In genomic region chr1:235011064-235011598, GRCh38 we compare ENCODE assay signal across 9 cellular contexts.
DNase-seq lines count a peak whose midpoint lies in the region; FAIRE-seq and TF ChIP-seq lines count a peak whose summit lies in the region.
"Had no signal": no experiment of that assay in that cellular context is flagged by ENCODE, and none has a peak within 500 bp of the region (broad histone marks: within the 10 kb centered on the region; RNA-seq: fewer than 3 reads in every experiment).

No MANE protein-coding gene starts in this region.

- no peaks in the 10 kb centered on the region for H3K36me3 ChIP-seq in brain microvascular endothelial cell (replicated peaks)
- no peaks in the 10 kb centered on the region for H3K36me3 ChIP-seq in thyroid gland
- H3K36me3 ChIP-seq in hepatocyte (replicated peaks; ENCODE audit: insufficient read depth, low read depth), result no peaks in the 10 kb centered on the region
- H3K36me3 ChIP-seq: colonic mucosa had no signal

- H3K9me3 ChIP-seq in thyroid gland (no peaks in the 10 kb centered on the region), hepatocyte (ENCODE audit: low read depth) (no peaks in the 10 kb centered on the region)
- H3K9me3 ChIP-seq: colonic mucosa had no signal

- in situ Hi-C loops in brain microvascular endothelial cell (cut with HindIII; ENCODE audit: low pct_ligation_motif_present, low sequenced_read_pairs), result no loop called here

- H3K27me3 ChIP-seq in brain microvascular endothelial cell (replicated peaks), result no peaks in the 10 kb centered on the region
- no peaks in the 10 kb centered on the region for H3K27me3 ChIP-seq in thyroid gland
- H3K27me3 ChIP-seq in hepatocyte, result no peaks in the 10 kb centered on the region
- H3K27me3 ChIP-seq: colonic mucosa had no signal

- H3K4me3 ChIP-seq in GM12864 (ENCODE audit: low read depth, low read length) (no peak overlapping the region), brain microvascular endothelial cell (ENCODE audit: low read depth, low read length) (no peak overlapping the region), thyroid gland (replicated peaks in 1 of 3) (no peak overlapping the region), hepatocyte (no peak overlapping the region)
- H3K4me3 ChIP-seq: colonic mucosa had no signal

- no peak overlapping the region for H2AFZ ChIP-seq in hepatocyte

- H3K79me2 ChIP-seq in hepatocyte, result no peaks in the 10 kb centered on the region

- H3K27ac ChIP-seq in brain microvascular endothelial cell, result peak overlapping the region; percentile 74
- no peak overlapping the region for H3K27ac ChIP-seq in thyroid gland
- H3K27ac ChIP-seq in hepatocyte, result no peak overlapping the region

- no peak overlapping the region for H3K4me2 ChIP-seq in hepatocyte

- no peaks in the 10 kb centered on the region for H3K9me2 ChIP-seq in hepatocyte (replicated peaks; ENCODE audit: insufficient read depth)

- H4K20me1 ChIP-seq in hepatocyte (ENCODE audit: insufficient read depth, poor library complexity, severe bottlenecking), result no peaks in the 10 kb centered on the region

- no peak for FAIRE-seq in frontal cortex (lab: Jason Lieb, UNC)

- intact Hi-C loops in thyroid gland (cut with DNase I), result no loop called here

- TF ChIP-seq POLR2A in thyroid gland (IDR thresholded peaks at IDR 0.05), result no peak

- 69 to 81% methylated on average over 7 of the region's 7 CpGs for WGBS in thyroid gland, 2 donors
- WGBS in hepatocyte (ENCODE audit: low lambda C conversion rate, missing lambda C conversion rate), result 88% methylated on average over 7 of the region's 7 CpGs

- TF ChIP-seq CTCF in GM12864 (IDR thresholded peaks at IDR 0.05; ENCODE audit: low read depth, low read length, missing control alignments) (no peak), brain microvascular endothelial cell (IDR thresholded peaks at IDR 0.05; ENCODE audit: low read depth, low read length, missing control alignments) (no peak), thyroid gland (IDR thresholded peaks at IDR 0.05) (no peak), hepatocyte (IDR thresholded peaks at IDR 0.05; ENCODE audit: poor library complexity) (no peak)

- DNase-seq in GM12864 (ENCODE audit: low read depth) (peak; percentile 76), T-helper 2 cell (peak in 4 of 5 experiments; percentile 41 to 73 (median 52)), brain microvascular endothelial cell (no peak), NCI-H69 (lab: John Stamatoyannopoulos, UW) (no peak), thyroid gland (no peak), frontal cortex (ENCODE audit: low spot score in 2 of 2) (no peak), hepatocyte (ENCODE audit: low spot score) (no peak)
- peak; percentile 57 for DNase-seq in stimulated activated CD4-positive, alpha-beta T cell treated with anti-CD3 and anti-CD28 coated beads, Interleukin-2, amount 100 ng/mL, for 4 hours (ENCODE audit: low read depth)

- H3K4me1 ChIP-seq in thyroid gland (peaks cover 8 to 21% of the 10 kb centered on the region in 2 donors), hepatocyte (ENCODE audit: insufficient read depth) (no peaks in the 10 kb centered on the region)
- H3K4me1 ChIP-seq: colonic mucosa had no signal

Comparison
In these comparisons a context has a peak if more than half of its experiments do, and no peak if none do; other contexts are left out.
1. DNase-seq: peak in GM12864 (single experiment), T-helper 2 cell (4 of 5) and stimulated activated CD4-positive, alpha-beta T cell treated with anti-CD3 and anti-CD28 coated beads, Interleukin-2, amount 100 ng/mL, for 4 hours (single experiment); none in brain microvascular endothelial cell (single experiment), NCI-H69 (single experiment), thyroid gland (0 of 2), frontal cortex (0 of 2) and hepatocyte (single experiment).